In genomic region chr19:35038623-35039512, GRCh38 we compare ENCODE assay signal across 14 cellular contexts. TPM values are rescaled to one million over a fixed set of nuclear protein-coding genes. Genes with fewer than 3 reads are reported as not detected.
DNase-seq lines count a peak whose midpoint lies in the region; ATAC-seq, FAIRE-seq and TF ChIP-seq lines count a peak whose summit lies in the region.
"Had no signal": no experiment of that assay in that cellular context is flagged by ENCODE, and none has a peak within 500 bp of the region (broad histone marks: within the 10 kb centered on the region; RNA-seq: fewer than 3 reads in every experiment).

No MANE protein-coding gene starts in this region.

- POLR2A ChIA-PET in A549 (lab: Yijun Ruan, JAX) (interaction anchor here (1.0 kb wide), 1 partner anchor 40 kb away, joined by 3 read pairs; no protein-coding TSS in a partner anchor), WTC11 (lab: Charles Lee) (no interaction called here)

- DNase-seq in A549 (ENCODE audit: low read depth in 1 of 2, low spot score in 1 of 2) (no peak), GM12891 (ENCODE audit: insufficient read length, low spot score) (no peak), WTC11 (ENCODE audit: low spot score) (no peak), mucosa of descending colon (no peak), immature natural killer cell (no peak), GF-D8 (lab: John Stamatoyannopoulos, UW) (no peak), NCI-H2227 treated with DMSO at 0.1 percent for 48 hours (lab: John Stamatoyannopoulos, UW) (no peak)
- no peak for DNase-seq in activated CD4-positive, alpha-beta T cell treated with anti-CD3 and anti-CD28 coated beads, Interleukin-2, amount 10 ng/mL, durations not matched to agents 24 days and 14 days
- DNase-seq: activated CD4-positive, alpha-beta memory T cell treated with anti-CD3 and anti-CD28 coated beads for 36 hours; activated naive CD8-positive, alpha-beta T cell treated with anti-CD3 and anti-CD28 coated beads, Interleukin-2, amount 10 ng/mL, durations not matched to agents 7 days and 5 days; NCI-H1092 had no signal

- H3K4me1 ChIP-seq in A549 (peaks cover 21% of the 10 kb centered on the region), mucosa of descending colon (ENCODE audit: low read depth) (peaks cover 15% of the 10 kb centered on the region)

- H3K4me1 Mint-ChIP-seq in WTC11, result peaks cover 32% of the 10 kb centered on the region
- H3K4me1 Mint-ChIP-seq in immature natural killer cell, result peaks cover 12 to 21% of the 10 kb centered on the region in 2 donors
- peaks cover 9% of the 10 kb centered on the region for H3K4me1 Mint-ChIP-seq in activated CD4-positive, alpha-beta T cell treated with anti-CD3 and anti-CD28 coated beads, Interleukin-2, amount 10 ng/mL, durations not matched to agents 24 days and 14 days

- no peak for TF ChIP-seq CTCF in A549 (IDR thresholded peaks at IDR 0.05)
- no peak for TF ChIP-seq CTCF in WTC11 (IDR thresholded peaks at IDR 0.05)
- TF ChIP-seq CTCF in mucosa of descending colon (IDR thresholded peaks at IDR 0.05), result no peak

- no peak overlapping the region for H3K4me2 ChIP-seq in A549

- H3K27me3 Mint-ChIP-seq in WTC11 (ENCODE audit: low read depth) (peaks cover 11% of the 10 kb centered on the region), immature natural killer cell (ENCODE audit: low read depth in 3 of 3) (peaks cover 1 to 8% (median 8%) of the 10 kb centered on the region in 3 donors)
- H3K27me3 Mint-ChIP-seq in activated CD4-positive, alpha-beta T cell treated with anti-CD3 and anti-CD28 coated beads, Interleukin-2, amount 10 ng/mL, durations not matched to agents 24 days and 14 days, result peaks cover 20% of the 10 kb centered on the region

- FAIRE-seq in A549 (lab: Jason Lieb, UNC) (peak; percentile 32), GM12891 (lab: Jason Lieb, UNC) (peak; percentile 84)
- FAIRE-seq: islet of Langerhans had no signal

- ATAC-seq in A549 (peak in 1 of 2 experiments; percentile 2; a peak in 1 of 6 replicates), WTC11 (no peak), mucosa of descending colon (peak; percentile 7)

- intact Hi-C loops in mucosa of descending colon (cut with DNase I, micrococcal nuclease), result no loop called here
- intact Hi-C loops in activated CD4-positive, alpha-beta T cell treated with anti-CD3 and anti-CD28 coated beads, Interleukin-2, amount 10 ng/mL, durations not matched to agents 24 days and 14 days (cut with micrococcal nuclease), result no loop called here

- H3K4me3 ChIP-seq in A549, result no peak overlapping the region
- H3K4me3 ChIP-seq in mucosa of descending colon, result no peak overlapping the region

- WGBS in A549 (ENCODE audit: missing lambda C conversion rate), result 81% methylated on average over 17 of the region's 17 CpGs

- H3K27ac Mint-ChIP-seq in WTC11 (peak overlapping the region; percentile 65; the same call in 1 of the 2 replicates), immature natural killer cell (peak overlapping the region in 2 of 6 donors; percentile 10 to 58)
- no peak overlapping the region for H3K27ac Mint-ChIP-seq in activated CD4-positive, alpha-beta T cell treated with anti-CD3 and anti-CD28 coated beads, Interleukin-2, amount 10 ng/mL, durations not matched to agents 24 days and 14 days
- H3K27ac Mint-ChIP-seq: activated CD4-positive, alpha-beta memory T cell treated with anti-CD3 and anti-CD28 coated beads for 36 hours; activated naive CD8-positive, alpha-beta T cell treated with anti-CD3 and anti-CD28 coated beads, Interleukin-2, amount 10 ng/mL, durations not matched to agents 7 days and 5 days; progenitor cell of endocrine pancreas had no signal

- CTCF ChIA-PET in A549 (lab: Yijun Ruan, JAX) (interaction anchor here (0.7 to 14.6 kb wide), 8 partner anchors 8 to 97 kb away, joined by 3 to 182 read pairs (median 6); no protein-coding TSS in a partner anchor), WTC11 (lab: Charles Lee) (interaction anchor here (1.0 to 1.3 kb wide), 2 partner anchors 17 to 200 kb away, joined by 3 to 4 read pairs; no protein-coding TSS in a partner anchor)

- H3K36me3 ChIP-seq in mucosa of descending colon (ENCODE audit: low read depth), result no peaks in the 10 kb centered on the region

- H3K36me3 Mint-ChIP-seq in WTC11 (peaks cover 2% of the 10 kb centered on the region; the same call in 1 of the 2 replicates), immature natural killer cell (no peaks in the 10 kb centered on the region)
- no peaks in the 10 kb centered on the region for H3K36me3 Mint-ChIP-seq in activated CD4-positive, alpha-beta T cell treated with anti-CD3 and anti-CD28 coated beads, Interleukin-2, amount 10 ng/mL, durations not matched to agents 24 days and 14 days (ENCODE audit: low read depth)
- H3K36me3 Mint-ChIP-seq: activated CD4-positive, alpha-beta memory T cell treated with anti-CD3 and anti-CD28 coated beads for 36 hours; activated naive CD8-positive, alpha-beta T cell treated with anti-CD3 and anti-CD28 coated beads, Interleukin-2, amount 10 ng/mL, durations not matched to agents 7 days and 5 days had no signal

- H3K9me3 Mint-ChIP-seq in WTC11, result no peaks in the 10 kb centered on the region
- H3K9me3 Mint-ChIP-seq in immature natural killer cell, result no peaks in the 10 kb centered on the region
- no peaks in the 10 kb centered on the region for H3K9me3 Mint-ChIP-seq in activated CD4-positive, alpha-beta T cell treated with anti-CD3 and anti-CD28 coated beads, Interleukin-2, amount 10 ng/mL, durations not matched to agents 24 days and 14 days
- H3K9me3 Mint-ChIP-seq: activated CD4-positive, alpha-beta memory T cell treated with anti-CD3 and anti-CD28 coated beads for 36 hours; activated naive CD8-positive, alpha-beta T cell treated with anti-CD3 and anti-CD28 coated beads, Interleukin-2, amount 10 ng/mL, durations not matched to agents 7 days and 5 days had no signal

- no peak overlapping the region for H3K27ac ChIP-seq in A549

- H3K9me3 ChIP-seq in A549, result no peaks in the 10 kb centered on the region
- H3K9me3 ChIP-seq in mucosa of descending colon, result no peaks in the 10 kb centered on the region

- TF ChIP-seq RAD21 in A549 (conservative IDR thresholded peaks at IDR 0.05 in 1 of 2, IDR thresholded peaks at IDR 0.05 in 1 of 2), result no peak

- H3K4me3 Mint-ChIP-seq in WTC11, result no peak overlapping the region
- peak overlapping the region in 2 of 5 donors; percentile 29 to 46 for H3K4me3 Mint-ChIP-seq in immature natural killer cell
- H3K4me3 Mint-ChIP-seq in activated CD4-positive, alpha-beta T cell treated with anti-CD3 and anti-CD28 coated beads, Interleukin-2, amount 10 ng/mL, durations not matched to agents 24 days and 14 days, result no peak overlapping the region
- H3K4me3 Mint-ChIP-seq: activated CD4-positive, alpha-beta memory T cell treated with anti-CD3 and anti-CD28 coated beads for 36 hours; activated naive CD8-positive, alpha-beta T cell treated with anti-CD3 and anti-CD28 coated beads, Interleukin-2, amount 10 ng/mL, durations not matched to agents 7 days and 5 days had no signal

- TF ChIP-seq EP300 in A549 (IDR thresholded peaks at IDR 0.05), result no peak

- TF ChIP-seq POLR2A in A549 (IDR thresholded peaks at IDR 0.05; ENCODE audit: low read length) (no peak), GM12891 (IDR thresholded peaks at IDR 0.05; ENCODE audit: low read depth, low read length) (no peak)

TF ChIP-seq in GM12891, 5 proteins besides CTCF, POLR2A, EP300 and RAD21 (continues in another document):
- no peak for TF ChIP-seq SPI1 (IDR thresholded peaks at IDR 0.05; ENCODE audit: low read depth, low read length)
- no peak for TF ChIP-seq PAX5 (IDR thresholded peaks at IDR 0.05; ENCODE audit: insufficient read depth, low read length, severe bottlenecking)
- TF ChIP-seq POLR2AphosphoS5 (IDR thresholded peaks at IDR 0.05; ENCODE audit: low read depth, low read length), result no peak

RNA-seq across cellular contexts. Expression of gene HPN, which starts 2.7 kb away (rescaled TPM):
- polyA plus RNA-seq in A549 (2011; rRNA removed) (0.08 and 0.09 TPM in 2 replicates), A549 (2017; fragmentation: RNase III; extraction: RNeasy Plus Mini Kit Qiagen cat#74134 plus additional on column Dnase treatment) (0.04 to 0.12 TPM (median 0.06 TPM) in 3 replicates), immature natural killer cell (not detected)
- 0.04 TPM in 2 replicates for polyA plus RNA-seq in A549 (2012; cell fraction: cytosol; rRNA removed)
- 0.47 and 0.66 TPM in 2 replicates for polyA plus RNA-seq in A549 (2012; cell fraction: nucleus; rRNA removed)
- not detected in 2 replicates for polyA minus RNA-seq in A549 (2011; rRNA and poly(A)+ RNA removed)
- 0.06 TPM for polyA plus RNA-seq in GM12891 (2012; ENCODE audit: low read depth, missing spikeins)
- total RNA-seq in WTC11 (2021) (20.8 to 35.5 TPM (median 34.6 TPM) in 3 replicates), mucosa of descending colon (under 1 TPM in 2 of 3 donors, not detected in 1; 0.54 to 0.94 TPM)
- total RNA-seq in activated CD4-positive, alpha-beta T cell treated with anti-CD3 and anti-CD28 coated beads, Interleukin-2, amount 10 ng/mL, durations not matched to agents 24 days and 14 days, result 0.09 TPM in 1 of 2 replicates, not detected in the other
- total RNA-seq: RPMI7951 had no signal

RNA-seq across cellular contexts. Expression of gene SCN1B, which starts 8.6 kb away (rescaled TPM):
- 11.0 and 12.8 TPM in 2 replicates for polyA plus RNA-seq in A549 (2011; rRNA removed)
- 14.1 and 15.1 TPM in 2 replicates for polyA plus RNA-seq in A549 (2012; cell fraction: cytosol; rRNA removed)
- polyA plus RNA-seq in A549 (2012; cell fraction: nucleus; rRNA removed), result 21.3 and 22.5 TPM in 2 replicates
- 10.3 to 11.4 TPM (median 11.3 TPM) in 3 replicates for polyA plus RNA-seq in A549 (2017; fragmentation: RNase III; extraction: RNeasy Plus Mini Kit Qiagen cat#74134 plus additional on column Dnase treatment)
- 7.9 and 12.7 TPM in 2 replicates for polyA minus RNA-seq in A549 (2011; rRNA and poly(A)+ RNA removed)
- 0.18 TPM for polyA plus RNA-seq in GM12891 (2012; ENCODE audit: low read depth, missing spikeins)
- 4.4 to 8.0 TPM (median 4.8 TPM) in 3 replicates for total RNA-seq in WTC11 (2021)
- 1 to 10 TPM; 1.6 to 8.8 (median 3.5) TPM for total RNA-seq in mucosa of descending colon
- under 1 TPM; 0.27 to 0.83 (median 0.58) TPM for polyA plus RNA-seq in immature natural killer cell
- total RNA-seq in activated CD4-positive, alpha-beta T cell treated with anti-CD3 and anti-CD28 coated beads, Interleukin-2, amount 10 ng/mL, durations not matched to agents 24 days and 14 days, result 0.78 and 0.96 TPM in 2 replicates

RNA-seq across cellular contexts. Expression of gene GRAMD1A, which starts 38.7 kb away (rescaled TPM):
- 184 and 221 TPM in 2 replicates for polyA plus RNA-seq in A549 (2011; rRNA removed)
- 170 and 209 TPM in 2 replicates for polyA plus RNA-seq in A549 (2012; cell fraction: cytosol; rRNA removed)
- polyA plus RNA-seq in A549 (2012; cell fraction: nucleus; rRNA removed), result 411 and 413 TPM in 2 replicates
- polyA plus RNA-seq in A549 (2017; fragmentation: RNase III; extraction: RNeasy Plus Mini Kit Qiagen cat#74134 plus additional on column Dnase treatment), result 104 to 131 TPM (median 128 TPM) in 3 replicates
- polyA minus RNA-seq in A549 (2011; rRNA and poly(A)+ RNA removed), result 237 and 239 TPM in 2 replicates
- polyA plus RNA-seq in GM12891 (2012; ENCODE audit: low read depth, missing spikeins), result 58.2 TPM
- total RNA-seq in WTC11 (2021), result 235 to 389 TPM (median 236 TPM) in 3 replicates
- 10 to 100 TPM; 32.5 to 53.1 (median 33.8) TPM for total RNA-seq in mucosa of descending colon
- polyA plus RNA-seq in immature natural killer cell, result 10 to 100 TPM in 1 of 3 donors, 1 to 10 TPM in 2; 6.7 to 19.1 (median 7.8) TPM
- 160 and 176 TPM in 2 replicates for total RNA-seq in activated CD4-positive, alpha-beta T cell treated with anti-CD3 and anti-CD28 coated beads, Interleukin-2, amount 10 ng/mL, durations not matched to agents 24 days and 14 days

Comparison
In these comparisons a context has a peak if more than half of its experiments do, and no peak if none do; other contexts are left out.
1. RNA of gene HPN, which starts 2.7 kb away (total RNA-seq): 20.8 to 35.5 TPM in WTC11; 0.54 to 0.94 TPM in mucosa of descending colon and 0.09 TPM in activated CD4-positive, alpha-beta T cell treated with anti-CD3 and anti-CD28 coated beads, Interleukin-2, amount 10 ng/mL, durations not matched to agents 24 days and 14 days; every median in the first group is over 10 times any median in the second.